18 cellular contexts compared by ENCODE assay signal in genomic region chr1:196651079-196651478, GRCh38. TPM values are rescaled to one million over a fixed set of nuclear protein-coding genes. Genes with fewer than 3 reads are reported as not detected.
DNase-seq lines count a peak whose midpoint lies in the region; ATAC-seq, FAIRE-seq and TF ChIP-seq lines count a peak whose summit lies in the region.
"Had no signal": no experiment of that assay in that cellular context is flagged by ENCODE, and none has a peak within 500 bp of the region (broad histone marks: within the 10 kb centered on the region; RNA-seq: fewer than 3 reads in every experiment).

No MANE protein-coding gene starts in this region.

- H3K27ac Mint-ChIP-seq in astrocyte (ENCODE audit: unreplicated experiment) = no peak overlapping the region
- H3K27ac Mint-ChIP-seq: activated B cell treated with CpG ODN at 0.5 μM for 24 hours had no signal

- H3K4me1 Mint-ChIP-seq in astrocyte (ENCODE audit: low read depth, unreplicated experiment) = peaks cover 9% of the 10 kb centered on the region
- H3K4me1 Mint-ChIP-seq: activated B cell treated with CpG ODN at 0.5 μM for 24 hours had no signal

- H4K8ac ChIP-seq in mesenchymal stem cell (ENCODE audit: low read length) = no peak overlapping the region

- H3K4me1 ChIP-seq in heart right ventricle (peaks cover 0 to 5% (median 0%) of the 10 kb centered on the region in 9 donors), astrocyte (ENCODE audit: insufficient read depth, low read length) (peaks cover 8% of the 10 kb centered on the region), mesenchymal stem cell (ENCODE audit: control insufficient read depth, insufficient read depth, low read depth, low read length) (peaks cover 2% of the 10 kb centered on the region), upper lobe of left lung (no peaks in the 10 kb centered on the region), sigmoid colon (no peaks in the 10 kb centered on the region)

- peaks cover 14% of the 10 kb centered on the region for H3K79me2 ChIP-seq in astrocyte (ENCODE audit: insufficient read depth, low read length)

- no peak overlapping the region for H4K91ac ChIP-seq in mesenchymal stem cell (ENCODE audit: low read length)

- H3K4me3 ChIP-seq in heart right ventricle (peak overlapping the region in 3 of 10 donors; percentile 39 to 52 (median 44)), astrocyte (ENCODE audit: insufficient read depth, low read depth, low read length) (no peak overlapping the region), mesenchymal stem cell (ENCODE audit: insufficient read depth in 1 of 2, low read depth in 1 of 2, low read length in 2 of 2) (peak overlapping the region in 1 of 2 experiments; percentile 70), upper lobe of left lung (no peak overlapping the region), sigmoid colon (no peak overlapping the region)

- intact Hi-C loops in heart right ventricle (cut with DNase I) = loop anchor here in 1 of 10 donors (10.0 kb wide), 2 partner anchors 336 to 506 kb away; no protein-coding TSS in a partner anchor
- intact Hi-C loops in left cardiac atrium (cut with DNase I) = no loop called here
- intact Hi-C loops in sigmoid colon (cut with DNase I) = no loop called here

- H2AFZ ChIP-seq in astrocyte (ENCODE audit: low read depth, low read length) = no peak overlapping the region
- H2AFZ ChIP-seq in mesenchymal stem cell (ENCODE audit: low read depth, low read length) = no peak overlapping the region

- H3K27me3 ChIP-seq in heart right ventricle = no peaks in the 10 kb centered on the region
- H3K27me3 ChIP-seq in astrocyte (ENCODE audit: insufficient read depth, low read length) = no peaks in the 10 kb centered on the region
- H3K27me3 ChIP-seq in mesenchymal stem cell (ENCODE audit: control insufficient read depth in 1 of 2, insufficient read depth in 1 of 2, low read length in 2 of 2) = no peaks in the 10 kb centered on the region
- H3K27me3 ChIP-seq in upper lobe of left lung = no peaks in the 10 kb centered on the region
- H3K27me3 ChIP-seq in sigmoid colon = no peaks in the 10 kb centered on the region

- TF ChIP-seq EP300 in upper lobe of left lung (IDR thresholded peaks at IDR 0.05) (no peak), sigmoid colon (IDR thresholded peaks at IDR 0.05) (no peak)

- TF ChIP-seq CTCF in heart right ventricle (IDR thresholded peaks at IDR 0.05) (no peak), astrocyte (IDR thresholded peaks at IDR 0.05; ENCODE audit: insufficient read depth, low read depth, low read length) (no peak), upper lobe of left lung (IDR thresholded peaks at IDR 0.05) (no peak), sigmoid colon (IDR thresholded peaks at IDR 0.05) (no peak)

- H3K4me3 Mint-ChIP-seq in astrocyte (ENCODE audit: unreplicated experiment) = no peak overlapping the region
- H3K4me3 Mint-ChIP-seq: activated B cell treated with CpG ODN at 0.5 μM for 24 hours had no signal

- H3K36me3 ChIP-seq in heart right ventricle = no peaks in the 10 kb centered on the region
- no peaks in the 10 kb centered on the region for H3K36me3 ChIP-seq in astrocyte (ENCODE audit: insufficient read depth, low read length)
- no peaks in the 10 kb centered on the region for H3K36me3 ChIP-seq in mesenchymal stem cell (ENCODE audit: control insufficient read depth in 1 of 2, insufficient read depth in 2 of 2, low read depth in 1 of 2, low read length in 2 of 2)
- no peaks in the 10 kb centered on the region for H3K36me3 ChIP-seq in upper lobe of left lung
- no peaks in the 10 kb centered on the region for H3K36me3 ChIP-seq in sigmoid colon

- H3K9ac ChIP-seq in astrocyte (ENCODE audit: low read length) (no peak overlapping the region), mesenchymal stem cell (ENCODE audit: low read length) (peak overlapping the region; percentile 91)

- no peaks in the 10 kb centered on the region for H3K79me1 ChIP-seq in mesenchymal stem cell (replicated peaks; ENCODE audit: low read length, poor library complexity, severe bottlenecking)

- H3K14ac ChIP-seq in mesenchymal stem cell (ENCODE audit: low read length in 2 of 2) = no peak overlapping the region

- H3K9me3 Mint-ChIP-seq in astrocyte (ENCODE audit: unreplicated experiment) = no peaks in the 10 kb centered on the region
- H3K9me3 Mint-ChIP-seq: activated B cell treated with CpG ODN at 0.5 μM for 24 hours had no signal

- no peak overlapping the region for H3K18ac ChIP-seq in mesenchymal stem cell (ENCODE audit: low read depth in 1 of 2, low read length in 2 of 2)

- FAIRE-seq in astrocyte (lab: Jason Lieb, UNC) = no peak
- FAIRE-seq: bronchial epithelial cell, HTR-8/SVneo, keratinocyte, urothelium cell line had no signal

- no peaks in the 10 kb centered on the region for H3K36me3 Mint-ChIP-seq in astrocyte (ENCODE audit: low read depth, unreplicated experiment)

- H3K27me3 Mint-ChIP-seq in astrocyte (ENCODE audit: low read depth, unreplicated experiment) = no peaks in the 10 kb centered on the region
- H3K27me3 Mint-ChIP-seq: activated B cell treated with CpG ODN at 0.5 μM for 24 hours had no signal

- no peak overlapping the region for H2BK12ac ChIP-seq in mesenchymal stem cell (ENCODE audit: low read length in 2 of 2)

- H3K4me2 ChIP-seq in astrocyte (ENCODE audit: low read length) = peak overlapping the region; percentile 82
- H3K4me2 ChIP-seq in mesenchymal stem cell (ENCODE audit: low read length, poor library complexity, severe bottlenecking) = no peak overlapping the region

- WGBS in heart right ventricle, 2 donors = 78% methylated on average over 3 of the region's 3 CpGs
- no CpG with 5 or more reads among the region's 3 CpGs for WGBS in mesenchymal stem cell
- WGBS in upper lobe of left lung, 2 donors = 75 to 77% methylated on average over 3 of the region's 3 CpGs
- WGBS in sigmoid colon, 2 donors = 65 to 70% methylated on average over 3 of the region's 3 CpGs

- H2BK15ac ChIP-seq in mesenchymal stem cell (ENCODE audit: low read depth, poor library complexity, severe bottlenecking) = no peak overlapping the region

- ATAC-seq in heart right ventricle (no peak), left cardiac atrium (no peak), upper lobe of left lung (ENCODE audit: low FRiP score in 2 of 2) (no peak)

- no peak overlapping the region for H2BK120ac ChIP-seq in mesenchymal stem cell (ENCODE audit: low read depth, low read length)

- H2BK5ac ChIP-seq in mesenchymal stem cell (ENCODE audit: low read depth, low read length, poor library complexity, severe bottlenecking) = no peak overlapping the region

- no peaks in the 10 kb centered on the region for H4K20me1 ChIP-seq in astrocyte (ENCODE audit: insufficient read depth, low read length)

- TF ChIP-seq POLR2A in upper lobe of left lung (IDR thresholded peaks at IDR 0.05) (no peak), sigmoid colon (IDR thresholded peaks at IDR 0.05) (no peak)

- H3K9me3 ChIP-seq in heart right ventricle (no peaks in the 10 kb centered on the region), astrocyte (ENCODE audit: insufficient read depth, low read depth, low read length) (no peaks in the 10 kb centered on the region), mesenchymal stem cell (ENCODE audit: control insufficient read depth, low read length) (no peaks in the 10 kb centered on the region), upper lobe of left lung (no peaks in the 10 kb centered on the region), sigmoid colon (no peaks in the 10 kb centered on the region)

- H3K4ac ChIP-seq in mesenchymal stem cell (ENCODE audit: low read depth in 1 of 2, low read length in 2 of 2) = no peak overlapping the region

- H3K27ac ChIP-seq in heart right ventricle = peak overlapping the region in 7 of 10 donors; percentile 36 to 78 (median 56)
- H3K27ac ChIP-seq in astrocyte (ENCODE audit: low read depth, low read length) = peak overlapping the region; percentile 45
- H3K27ac ChIP-seq in mesenchymal stem cell (ENCODE audit: low read length, poor library complexity, severe bottlenecking) = no peak overlapping the region
- peak overlapping the region in 3 of 4 donors; percentile 2 to 61 (median 51) for H3K27ac ChIP-seq in upper lobe of left lung
- peak overlapping the region in 1 of 4 donors; percentile 54 for H3K27ac ChIP-seq in sigmoid colon

- no peak overlapping the region for H2AK5ac ChIP-seq in mesenchymal stem cell (ENCODE audit: low read length, severe bottlenecking)

- DNase-seq in heart right ventricle = no peak
- no peak for DNase-seq in left cardiac atrium
- no peak for DNase-seq in astrocyte (ENCODE audit: low read depth)
- no peak for DNase-seq in mesenchymal stem cell
- DNase-seq in upper lobe of left lung = no peak
- DNase-seq in T1000 (lab: John Stamatoyannopoulos, UW) = no peak
- DNase-seq in sigmoid colon = no peak
- DNase-seq in UCSD-AML1 (lab: John Stamatoyannopoulos, UW; ENCODE audit: unreplicated experiment) = no peak
- DNase-seq: activated B cell treated with CpG ODN at 0.5 μM for 24 hours; activated naive CD4-positive, alpha-beta T cell; NCI-H1092; NCI-H2171; NK-92 treated with Interleukin-12 subunit alpha and Interleukin-12 subunit beta, amount 100 ng/mL, for 24 hours; stimulated activated CD4-positive, alpha-beta T cell treated with anti-CD3 and anti-CD28 coated beads, Interleukin-4, amount 100 ng/mL, for 4 hours had no signal

- H3K23ac ChIP-seq in mesenchymal stem cell (ENCODE audit: low read length in 2 of 2) = no peak overlapping the region

RNA-seq across cellular contexts. Expression of gene CFH, which starts 0.8 kb away (rescaled TPM):
- 10 to 100 TPM; 12.7 to 50.5 (median 28.5) TPM for total RNA-seq in heart right ventricle
- polyA plus RNA-seq in heart right ventricle = 10 to 100 TPM; 14.6 to 34.0 TPM
- 100 to 1,000 TPM; 131 to 257 TPM for total RNA-seq in left cardiac atrium
- 15.8 and 32.3 TPM in 2 replicates for total RNA-seq in astrocyte
- 107 TPM for polyA plus RNA-seq in mesenchymal stem cell (2013, experiment 1 of 2)
- polyA plus RNA-seq in mesenchymal stem cell (2013, experiment 2 of 2) = 110 TPM
- 10 to 100 TPM; 34.4 to 97.5 (median 44.9) TPM for total RNA-seq in upper lobe of left lung
- total RNA-seq in sigmoid colon = 10 to 100 TPM; 18.7 to 40.2 (median 34.5) TPM
- polyA plus RNA-seq in sigmoid colon = 10 to 100 TPM in 2 of 3 donors, 1 to 10 TPM in 1; 5.3 to 31.6 (median 13.8) TPM
- total RNA-seq: activated B cell treated with CpG ODN at 0.5 μM for 24 hours had no signal

RNA-seq across cellular contexts. Expression of gene KCNT2, which starts 42.8 kb away (rescaled TPM):
- total RNA-seq in heart right ventricle (1 to 10 TPM in 2 of 10 donors, under 1 TPM in 8; 0.44 to 1.1 (median 0.71) TPM), left cardiac atrium (1 to 10 TPM; 3.8 to 7.3 TPM), astrocyte (4.8 and 5.9 TPM in 2 replicates), upper lobe of left lung (1 to 10 TPM; 2.7 to 9.9 (median 5.9) TPM), sigmoid colon (1 to 10 TPM; 1.8 to 3.1 (median 2.6) TPM)
- polyA plus RNA-seq in heart right ventricle (under 1 TPM; 0.26 to 0.66 TPM), sigmoid colon (1 to 10 TPM in 1 of 3 donors, under 1 TPM in 2; 0.64 to 1.2 (median 0.92) TPM)
- 2.4 TPM for polyA plus RNA-seq in mesenchymal stem cell (2013, experiment 1 of 2)
- 2.8 TPM for polyA plus RNA-seq in mesenchymal stem cell (2013, experiment 2 of 2)
- total RNA-seq: activated B cell treated with CpG ODN at 0.5 μM for 24 hours had no signal
- polyA plus RNA-seq: keratinocyte had no signal
